In genomic region chr9:76403352-76403751, GRCh38 we compare ENCODE assay signal across 1 cellular context.
TF ChIP-seq lines count a peak whose summit lies in the region.

No MANE protein-coding gene starts in this region.

TF ChIP-seq in GM12878, 131 proteins besides CTCF, POLR2A, EP300 and RAD21 (continued from another document):
- 0 out of 2 replicates have a peak, but pooled peaks have one; percentile 44 for TF ChIP-seq CBX5 (IDR thresholded peaks at IDR 0.05; ENCODE audit: low read depth)
- no peak for TF ChIP-seq NFYA (IDR thresholded peaks at IDR 0.05; ENCODE audit: borderline replicate concordance, low read depth, low read length)
- TF ChIP-seq STAT3 (IDR thresholded peaks at IDR 0.05; ENCODE audit: low read depth, low read length) = no peak
- no peak for TF ChIP-seq RAD51 (IDR thresholded peaks at IDR 0.05)
- TF ChIP-seq SMC3 (IDR thresholded peaks at IDR 0.05; ENCODE audit: borderline replicate concordance, low read length) = peak; percentile 68; the same call in 1 of the 2 replicates
- TF ChIP-seq JUNB (IDR thresholded peaks at IDR 0.05) = peak; percentile 25; the same call in 1 of the 2 replicates
- TF ChIP-seq SP1 (IDR thresholded peaks at IDR 0.05; ENCODE audit: low read depth, low read length) = no peak
- TF ChIP-seq PML (IDR thresholded peaks at IDR 0.05; ENCODE audit: low read length) = peak; percentile 63; the same call in 1 of the 2 replicates
- TF ChIP-seq CEBPZ (IDR thresholded peaks at IDR 0.05; ENCODE audit: low read depth, low read length) = no peak
- TF ChIP-seq IRF4 (IDR thresholded peaks at IDR 0.05; ENCODE audit: low read depth, low read length) = no peak
- TF ChIP-seq RUNX3 (IDR thresholded peaks at IDR 0.05; ENCODE audit: low read length) = peak; percentile 85
- TF ChIP-seq EED (IDR thresholded peaks at IDR 0.05; ENCODE audit: low read depth) = peak; percentile 81
- peak; percentile 51; the same call in 1 of the 2 replicates for TF ChIP-seq FOXM1 (IDR thresholded peaks at IDR 0.05; ENCODE audit: low read depth, low read length)
- 0 out of 2 replicates have a peak, but pooled peaks have one; percentile 44 for TF ChIP-seq MEF2A (IDR thresholded peaks at IDR 0.05; ENCODE audit: insufficient read depth, low read depth, low read length)
- TF ChIP-seq DPF2 (IDR thresholded peaks at IDR 0.05) = 0 out of 2 replicates have a peak, but pooled peaks have one; percentile 20
- no peak for TF ChIP-seq TBL1XR1 (IDR thresholded peaks at IDR 0.05; ENCODE audit: low read depth, low read length)
- TF ChIP-seq PKNOX1 (IDR thresholded peaks at IDR 0.05) = 0 out of 2 replicates have a peak, but pooled peaks have one; percentile 40
- no peak for TF ChIP-seq ZBTB33 (IDR thresholded peaks at IDR 0.05)
